6 cellular contexts compared by ENCODE assay signal in the genomic region with DNA sequence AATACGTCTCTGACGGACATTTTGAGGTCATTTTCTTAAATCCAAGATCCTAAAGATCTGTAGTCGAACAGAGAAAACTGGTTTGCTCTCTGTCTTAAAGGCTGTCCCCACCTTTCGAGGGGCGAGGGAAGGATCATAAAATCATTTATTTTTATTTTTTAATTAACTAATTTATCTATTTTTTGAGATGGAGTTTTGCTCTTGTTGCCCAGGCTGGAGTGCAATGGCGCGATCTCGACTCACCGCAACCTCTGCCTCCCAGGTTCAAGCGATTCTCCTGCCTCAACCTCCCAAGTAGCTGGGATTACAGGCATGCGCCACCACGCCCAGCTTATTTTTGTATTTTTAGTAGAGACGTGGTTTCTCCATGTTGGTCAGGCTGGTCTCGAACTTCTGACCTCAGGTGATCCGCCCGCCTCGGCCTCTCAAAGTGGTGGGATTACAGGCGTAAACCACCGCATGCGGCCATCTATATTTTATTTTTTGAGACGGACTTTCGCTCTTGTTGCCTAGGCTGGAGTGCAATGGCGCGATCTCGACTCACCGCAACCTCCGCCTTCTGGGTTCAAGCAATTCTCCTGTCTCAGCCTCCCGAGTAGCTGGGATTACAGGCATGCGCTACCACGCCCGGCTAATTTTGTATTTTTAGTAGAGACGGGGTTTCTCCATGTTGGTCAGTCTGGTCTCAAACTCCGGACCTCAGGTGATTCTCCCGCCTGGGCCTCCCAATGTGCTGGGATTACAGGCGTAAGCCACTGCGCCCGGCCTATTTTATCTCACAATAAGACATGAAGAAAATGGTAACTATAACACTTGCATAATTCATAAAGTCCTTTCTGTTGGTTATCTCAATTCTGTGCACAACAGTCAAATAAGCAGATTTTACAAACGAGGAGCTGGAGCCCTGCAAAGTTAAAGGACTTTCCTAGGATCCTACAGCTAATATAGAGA. TPM values are rescaled to one million over a fixed set of nuclear protein-coding genes. Genes with fewer than 3 reads are reported as not detected.
A peak's percentile ranks its signal among the peaks of the same experiment; 100 is the strongest.
DNase-seq lines count a peak whose midpoint lies in the region; ATAC-seq and TF ChIP-seq lines count a peak whose summit lies in the region.
"Not testable (repeated sequence)": the region's sequence is repeated elsewhere in the genome, so short reads cannot be mapped to it uniquely, and the experiment has no call there.

No MANE protein-coding gene starts in this region.

- H3K4me1 Mint-ChIP-seq in central memory CD8-positive, alpha-beta T cell, result peaks cover 51% of the 10 kb centered on the region
- peaks cover 41% of the 10 kb centered on the region for H3K4me1 Mint-ChIP-seq in osteocyte (ENCODE audit: unreplicated experiment)

- not testable (repeated sequence) for H3K27me3 ChIP-seq in HCT116 (ENCODE audit: insufficient read depth, low read length)

- TF ChIP-seq POLR2A in HCT116 (IDR thresholded peaks at IDR 0.05; ENCODE audit: borderline replicate concordance, extremely low read depth, insufficient read depth, insufficient read length), result not testable (repeated sequence)

- H3K9me3 ChIP-seq in HCT116 (ENCODE audit: control insufficient read depth in 1 of 2, insufficient read depth in 1 of 2, low read depth in 1 of 2, low read length in 2 of 2), result not testable (repeated sequence)

- POLR2A ChIA-PET in HCT116 (lab: Charles Lee), result interaction anchor here (0.6 to 3.0 kb wide), 17 partner anchors 10 to 105 kb away, joined by 3 to 25 read pairs (median 6); a partner anchor contains a TSS

- RAD21 ChIA-PET in HCT116 (lab: Charles Lee; ENCODE audit: low non-redundant PET in 1 of 2, low total read pairs in 2 of 2, uncharacterized antibody in 2 of 2, unreplicated experiment in 2 of 2), result interaction anchor here in 1 of 2 experiments (0.7 kb wide), 1 partner anchor 36 kb away, joined by 4 read pairs; no protein-coding TSS in a partner anchor

- peak overlapping the region; percentile 96 for H3K4me2 ChIP-seq in HCT116 (ENCODE audit: low read length)

- DNase-seq in HCT116 (ENCODE audit: low read depth, low spot score); central memory CD8-positive, alpha-beta T cell (ENCODE audit: low spot score in 2 of 2); osteocyte (ENCODE audit: extremely low spot score, unreplicated experiment): not testable (repeated sequence)

- not testable (repeated sequence) for TF ChIP-seq RAD21 in HCT116 (IDR thresholded peaks at IDR 0.05; ENCODE audit: low read depth)

- BruUV-seq in HCT116 (replicated peaks; lab: Mats Ljungman, UMichigan), result TSS peak; percentile 25

- H3K27ac Mint-ChIP-seq in central memory CD8-positive, alpha-beta T cell (ENCODE audit: low read depth), result peak overlapping the region; percentile 99
- H3K27ac Mint-ChIP-seq in osteocyte (ENCODE audit: unreplicated experiment), result peak overlapping the region; percentile 98

- CTCF ChIA-PET in HCT116 (lab: Charles Lee), result interaction anchor here (1.0 to 5.7 kb wide), 5 partner anchors 13 to 46 kb away, joined by 4 to 45 read pairs (median 10); a partner anchor contains a TSS

- peak overlapping the region; percentile 89 for H3K27ac ChIP-seq in HCT116 (ENCODE audit: low read depth, low read length)
- peak overlapping the region; percentile 78 for H3K27ac ChIP-seq in urinary bladder (ENCODE audit: low read depth)

- peaks cover 40% of the 10 kb centered on the region for H3K36me3 Mint-ChIP-seq in central memory CD8-positive, alpha-beta T cell (ENCODE audit: insufficient read depth)
- peaks cover 36% of the 10 kb centered on the region for H3K36me3 Mint-ChIP-seq in osteocyte (ENCODE audit: unreplicated experiment)

- H2AFZ ChIP-seq in HCT116 (ENCODE audit: low read depth, low read length, poor library complexity, severe bottlenecking), result not testable (repeated sequence)

- H3K79me2 ChIP-seq in HCT116 (ENCODE audit: insufficient read depth, low read length), result peaks cover 52% of the 10 kb centered on the region

- peak overlapping the region; percentile 100 for H3K9ac ChIP-seq in HCT116 (ENCODE audit: low read length)

- H3K9me2 ChIP-seq in HCT116 (ENCODE audit: insufficient read depth), result not testable (repeated sequence)

- not testable (repeated sequence) for H3K27me3 Mint-ChIP-seq in central memory CD8-positive, alpha-beta T cell; osteocyte (ENCODE audit: unreplicated experiment)

- H3K4me1 ChIP-seq in HCT116 (ENCODE audit: control insufficient read depth in 1 of 2, insufficient read depth in 2 of 2, low read length in 2 of 2), result peaks cover 9 to 51% of the 10 kb centered on the region in 2 experiments
- not testable (repeated sequence) for H3K4me1 ChIP-seq in urinary bladder (ENCODE audit: insufficient read depth)

- ATAC-seq in HCT116; central memory CD8-positive, alpha-beta T cell (replicated peaks; ENCODE audit: extremely low read depth, poor library complexity, severe bottlenecking): not testable (repeated sequence)

- peak overlapping the region; percentile 86 for H3K4me3 Mint-ChIP-seq in central memory CD8-positive, alpha-beta T cell
- H3K4me3 Mint-ChIP-seq in osteocyte (ENCODE audit: unreplicated experiment), result peak overlapping the region; percentile 96

- TF ChIP-seq CTCF in HCT116 (IDR thresholded peaks at IDR 0.05 in 2 of 3, conservative IDR thresholded peaks at IDR 0.05 in 1 of 3; ENCODE audit: borderline replicate concordance in 1 of 3, insufficient read depth in 1 of 3, low read depth in 2 of 3, low read length in 2 of 3); WI38 (IDR thresholded peaks at IDR 0.05; ENCODE audit: low read depth, low read length); osteocyte (IDR thresholded peaks at IDR 0.05): not testable (repeated sequence)

- H3K9me3 Mint-ChIP-seq in central memory CD8-positive, alpha-beta T cell; osteocyte (ENCODE audit: unreplicated experiment): not testable (repeated sequence)

- intact Hi-C loops in HCT116 (cut with micrococcal nuclease), result loop anchor here (1.0 to 5.0 kb wide), 2 partner anchors 28 to 161 kb away; a partner anchor contains a TSS

- H3K4me3 ChIP-seq in HCT116 (replicated peaks in 1 of 2; ENCODE audit: low read depth in 1 of 2, low read length in 2 of 2) (peak overlapping the region; percentile 64 to 66), WI38 (ENCODE audit: low read depth, low read length) (peak overlapping the region; percentile 17), iPS-11a (ENCODE audit: low read depth, low read length) (peak overlapping the region; percentile 47), urinary bladder (ENCODE audit: low read depth, low read length) (peak overlapping the region; percentile 14)

- H3K36me3 ChIP-seq in HCT116 (ENCODE audit: control insufficient read depth in 1 of 2, insufficient read depth in 2 of 2, low read length in 2 of 2), result peaks cover 11 to 26% of the 10 kb centered on the region in 2 experiments
- not testable (repeated sequence) for H3K36me3 ChIP-seq in urinary bladder (ENCODE audit: insufficient read depth)

- H4K20me1 ChIP-seq in HCT116 (ENCODE audit: insufficient read depth), result not testable (repeated sequence)

- WGBS in urinary bladder, result 75% methylated on average over 38 of the region's 38 CpGs

RNA-seq across cellular contexts. Expression of a gene that starts 1.0 kb away (rescaled TPM):
- total RNA-seq in HCT116 (2021; ENCODE audit: unreplicated experiment), result 75.8 TPM
- polyA plus RNA-seq in HCT116 (2012), result 55.7 and 59.3 TPM in 2 replicates
- total RNA-seq in osteocyte, result 37.7 and 40.1 TPM in 2 replicates
- total RNA-seq in urinary bladder, result 9.8 TPM
- 18.3 TPM for polyA plus RNA-seq in urinary bladder

RNA-seq across cellular contexts. Expression of a gene that starts 2.0 kb away (rescaled TPM):
- 886 TPM for total RNA-seq in HCT116 (2021; ENCODE audit: unreplicated experiment)
- 716 and 796 TPM in 2 replicates for polyA plus RNA-seq in HCT116 (2012)
- 725 and 729 TPM in 2 replicates for total RNA-seq in osteocyte
- total RNA-seq in urinary bladder, result 376 TPM
- 332 TPM for polyA plus RNA-seq in urinary bladder

RNA-seq across cellular contexts. Expression of a gene that starts 24.4 kb away (rescaled TPM):
- total RNA-seq in HCT116 (2021; ENCODE audit: unreplicated experiment) (117 TPM), osteocyte (86.8 and 88.1 TPM in 2 replicates), urinary bladder (40.0 TPM)
- 124 and 132 TPM in 2 replicates for polyA plus RNA-seq in HCT116 (2012)
- 298 TPM for polyA plus RNA-seq in urinary bladder

RNA-seq across cellular contexts. Expression of a gene that starts 26.2 kb away (rescaled TPM):
- total RNA-seq in HCT116 (2021; ENCODE audit: unreplicated experiment), result 952 TPM
- polyA plus RNA-seq in HCT116 (2012), result 1,025 and 1,062 TPM in 2 replicates
- total RNA-seq in osteocyte, result 395 and 418 TPM in 2 replicates
- total RNA-seq in urinary bladder, result 4.8 TPM
- 71.9 TPM for polyA plus RNA-seq in urinary bladder

RNA-seq across cellular contexts. Expression of a gene that starts 27.3 kb away (rescaled TPM):
- total RNA-seq in HCT116 (2021; ENCODE audit: unreplicated experiment) (13.6 TPM), osteocyte (28.1 and 31.5 TPM in 2 replicates), urinary bladder (7.0 TPM)
- polyA plus RNA-seq in HCT116 (2012), result 13.3 and 18.6 TPM in 2 replicates
- 20.3 TPM for polyA plus RNA-seq in urinary bladder

Comparison
In these comparisons a context has a peak if more than half of its experiments do, and no peak if none do; other contexts are left out.
1. H3K4me3 ChIP-seq: peak in every context shown above with its lines; median percentile 65 in HCT116; 47 in iPS-11a; 17 in WI38; 14 in urinary bladder.